23 cellular contexts compared by ENCODE assay signal in genomic region chr6:145225500-145225899, GRCh38.
DNase-seq lines count a peak whose midpoint lies in the region; ATAC-seq and TF ChIP-seq lines count a peak whose summit lies in the region.
"Had no signal": no experiment of that assay in that cellular context is flagged by ENCODE, and none has a peak within 500 bp of the region (broad histone marks: within the 10 kb centered on the region; RNA-seq: fewer than 3 reads in every experiment).

No MANE protein-coding gene starts in this region.

- TF ChIP-seq CTCF in GM12865 (IDR thresholded peaks at IDR 0.05; ENCODE audit: insufficient read depth, low read depth, low read length, missing control alignments), result no peak

- no peak overlapping the region for H3K4me3 ChIP-seq in GM12865 (ENCODE audit: low read depth, low read length)
- H3K4me3 ChIP-seq: BLaER1, Peyer's patch, SJCRH30 had no signal

- DNase-seq in GM12865 (ENCODE audit: low read depth), result peak; percentile 30
- DNase-seq in NCI-H1436 treated with DMSO at 0.1 percent for 48 hours (lab: John Stamatoyannopoulos, UW), result no peak
- no peak for DNase-seq in DMS153 (lab: John Stamatoyannopoulos, UW)
- DNase-seq: ACHN; Calu3; CD8-positive, alpha-beta T cell; Karpas-422; MV-4-11; NCI-H1105 treated with DMSO at 0.1 percent for 48 hours; NCI-H1694; NCI-H2081 treated with DMSO at 0.1 percent for 48 hours; NCI-H2171 treated with DMSO at 0.1 percent for 48 hours; NCI-H524 treated with DMSO at 0.1 percent for 48 hours; NCI-H82; Peyer's patch; SJCRH30; T-helper 1 cell had no signal

- ATAC-seq in GM19351 (IDR thresholded peaks at IDR 0.05; ENCODE audit: unreplicated experiment) (peak; percentile 64), HG02623 (IDR thresholded peaks at IDR 0.05; ENCODE audit: unreplicated experiment) (peak; percentile 52), HG03432 (IDR thresholded peaks at IDR 0.05; ENCODE audit: unreplicated experiment) (peak; percentile 61), HG02798 (IDR thresholded peaks at IDR 0.05; ENCODE audit: poor library complexity, unreplicated experiment) (no peak), HG03520 (IDR thresholded peaks at IDR 0.05; ENCODE audit: unreplicated experiment) (no peak)
- ATAC-seq: CD8-positive, alpha-beta T cell had no signal

Comparison
In these comparisons a context has a peak if more than half of its experiments do, and no peak if none do; other contexts are left out.
1. ATAC-seq: peak in GM19351 (single experiment), HG02623 (single experiment) and HG03432 (single experiment); none in HG02798 (single experiment) and HG03520 (single experiment).